Comparison of ENCODE assay signal across 11 cellular contexts in the genomic region with DNA sequence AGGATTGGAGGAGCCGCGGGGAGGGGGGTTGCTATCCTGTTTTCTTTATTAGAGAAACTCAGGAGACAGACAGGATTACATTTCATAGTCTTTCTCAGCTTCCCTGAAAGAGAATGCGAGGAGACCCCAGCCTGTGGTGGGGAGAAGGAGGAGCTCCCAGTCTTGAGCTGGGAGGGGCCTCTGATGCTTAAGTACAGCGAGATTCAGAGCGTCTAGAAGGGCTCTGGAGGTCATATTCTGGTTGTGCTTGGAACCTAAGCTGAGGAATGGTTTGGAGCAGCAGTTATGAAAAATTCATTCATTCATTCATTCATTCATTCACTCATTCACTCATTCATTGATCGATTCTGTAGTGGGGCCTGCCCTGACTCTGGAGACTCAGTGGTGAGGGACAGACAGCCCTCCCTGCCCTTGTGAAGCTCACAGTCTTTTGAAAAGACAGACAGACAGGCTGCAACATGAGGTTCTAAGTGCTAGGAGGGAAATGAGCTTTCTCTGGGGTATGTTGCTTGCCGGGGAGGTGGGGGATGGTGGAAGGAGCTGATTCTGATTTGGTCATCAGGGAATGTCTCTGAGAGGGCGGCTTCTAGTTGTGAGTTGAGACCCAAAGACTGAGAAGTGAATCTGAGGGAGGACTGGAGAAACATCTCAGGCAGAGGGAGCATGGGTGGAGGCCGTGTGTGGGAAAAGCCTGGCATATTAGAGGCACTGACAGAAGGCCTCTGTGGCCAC. TPM values are rescaled to one million over a fixed set of nuclear protein-coding genes. Genes with fewer than 3 reads are reported as not detected.
A peak's percentile ranks its signal among the peaks of the same experiment; 100 is the strongest.
DNase-seq lines count a peak whose midpoint lies in the region; ATAC-seq and TF ChIP-seq lines count a peak whose summit lies in the region.
"Had no signal": no experiment of that assay in that cellular context is flagged by ENCODE, and none has a peak within 500 bp of the region (broad histone marks: within the 10 kb centered on the region; RNA-seq: fewer than 3 reads in every experiment).

No MANE protein-coding gene starts in this region.

- no peaks in the 10 kb centered on the region for H3K36me3 Mint-ChIP-seq in activated T-cell treated with anti-CD3 and anti-CD28 coated beads, Interleukin-2, amount 50 U/mL, for 4 hours (ENCODE audit: insufficient read depth)

- H3K9me3 ChIP-seq in heart right ventricle, result no peaks in the 10 kb centered on the region

- peaks cover 26% of the 10 kb centered on the region for H3K4me1 Mint-ChIP-seq in activated T-cell treated with anti-CD3 and anti-CD28 coated beads, Interleukin-2, amount 50 U/mL, for 4 hours (ENCODE audit: low read depth)

- DNase-seq in heart right ventricle (no peak), Right ventricle myocardium inferior (ENCODE audit: missing footprints) (no peak), astrocyte of the spinal cord (ENCODE audit: low read depth, low spot score) (peak; percentile 73), iPS-NIHi7 (ENCODE audit: extremely low spot score) (peak; percentile 50)
- DNase-seq in activated T-cell treated with anti-CD3 and anti-CD28 coated beads, Interleukin-2, amount 50 U/mL, for 4 hours, result no peak
- DNase-seq: activated CD4-positive, alpha-beta T cell treated with anti-CD3 and anti-CD28 coated beads for 1 hour; CD4-positive, alpha-beta T cell; midbrain had no signal

- H3K27me3 Mint-ChIP-seq in activated T-cell treated with anti-CD3 and anti-CD28 coated beads, Interleukin-2, amount 50 U/mL, for 4 hours (ENCODE audit: low read depth), result peaks cover 44% of the 10 kb centered on the region

- H3K27me3 ChIP-seq in heart right ventricle, result peaks cover 0 to 66% (median 0%) of the 10 kb centered on the region in 7 donors

- H3K4me3 Mint-ChIP-seq in activated T-cell treated with anti-CD3 and anti-CD28 coated beads, Interleukin-2, amount 50 U/mL, for 4 hours, result no peak overlapping the region

- H3K4me3 ChIP-seq in heart right ventricle (no peak overlapping the region), astrocyte of the spinal cord (ENCODE audit: low read depth, low read length) (no peak overlapping the region)

- in situ Hi-C loops in astrocyte of the spinal cord (cut with HindIII; ENCODE audit: low sequenced_read_pairs), result no loop called here

- ATAC-seq in heart right ventricle (no peak), Right ventricle myocardium inferior (no peak), GM18520 (IDR thresholded peaks at IDR 0.05; ENCODE audit: unreplicated experiment) (no peak), GM21367 (IDR thresholded peaks at IDR 0.05; ENCODE audit: unreplicated experiment) (no peak), HG03442 (IDR thresholded peaks at IDR 0.05; ENCODE audit: unreplicated experiment) (no peak)
- no peak for ATAC-seq in activated T-cell treated with anti-CD3 and anti-CD28 coated beads, Interleukin-2, amount 50 U/mL, for 4 hours

- H3K4me1 ChIP-seq in heart right ventricle, result peaks cover 8 to 52% (median 35%) of the 10 kb centered on the region in 9 donors

- H3K9me3 Mint-ChIP-seq in activated T-cell treated with anti-CD3 and anti-CD28 coated beads, Interleukin-2, amount 50 U/mL, for 4 hours, result no peaks in the 10 kb centered on the region
- H3K9me3 Mint-ChIP-seq: CD4-positive, alpha-beta T cell had no signal

- WGBS in heart right ventricle, 2 donors, result 61 to 62% methylated on average over 9 of the region's 9 CpGs

- H3K36me3 ChIP-seq in heart right ventricle, result no peaks in the 10 kb centered on the region

- intact Hi-C loops in heart right ventricle (cut with DNase I) (loop anchor here in 5 of 10 donors (2.0 to 10.0 kb wide), 6 partner anchors 30 to 220 kb away; no protein-coding TSS in a partner anchor), Right ventricle myocardium inferior (cut with DNase I) (loop anchor here (5.0 kb wide), 2 partner anchors 105 to 165 kb away; no protein-coding TSS in a partner anchor)

- H3K27ac ChIP-seq in heart right ventricle, result peak overlapping the region; percentile 51 to 97 (median 91)

- no peak for TF ChIP-seq CTCF in heart right ventricle (IDR thresholded peaks at IDR 0.05)
- no peak for TF ChIP-seq CTCF in astrocyte of the spinal cord (IDR thresholded peaks at IDR 0.05; ENCODE audit: low read depth, low read length)

RNA-seq across cellular contexts. Expression of a gene that starts 2.5 kb away (rescaled TPM):
- total RNA-seq in heart right ventricle (10 to 100 TPM in 5 of 10 donors, 1 to 10 TPM in 5; 7.4 to 13.7 (median 10.1) TPM), Right ventricle myocardium inferior (9.7 TPM)
- polyA plus RNA-seq in heart right ventricle, result 1 to 10 TPM; 5.0 to 5.5 TPM
- 1 to 10 TPM; 2.6 to 3.3 (median 3.0) TPM for total RNA-seq in activated T-cell treated with anti-CD3 and anti-CD28 coated beads, Interleukin-2, amount 50 U/mL, for 4 hours

Comparison
In these comparisons a context has a peak if more than half of its experiments do, and no peak if none do; other contexts are left out.
1. DNase-seq: peak in astrocyte of the spinal cord (single experiment) and iPS-NIHi7 (single experiment); none in heart right ventricle (0 of 2), Right ventricle myocardium inferior (single experiment) and activated T-cell treated with anti-CD3 and anti-CD28 coated beads, Interleukin-2, amount 50 U/mL, for 4 hours (single experiment).